In the genomic region with DNA sequence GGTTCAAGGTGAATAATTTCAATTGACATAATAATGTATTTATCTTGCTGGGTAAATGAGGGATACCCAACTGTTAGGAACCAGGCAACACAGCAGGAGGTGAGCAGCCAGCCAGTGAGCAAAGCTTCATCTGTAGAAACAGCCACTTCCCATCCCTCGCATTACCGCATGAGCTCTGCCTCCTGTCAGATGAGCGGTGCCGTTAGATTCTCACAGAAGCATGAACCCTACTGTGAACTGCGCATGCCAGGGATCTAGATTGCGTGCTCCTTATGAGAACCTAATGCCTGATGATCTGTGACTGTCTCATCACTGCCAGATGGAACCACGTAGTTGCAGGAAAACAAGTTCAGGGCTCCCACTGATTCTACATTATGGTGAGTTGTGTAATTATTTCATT, we compare ENCODE assay signal across 2 cellular contexts. TPM values are rescaled to one million over a fixed set of nuclear protein-coding genes. Genes with fewer than 3 reads are reported as not detected.
"Had no signal": no experiment of that assay in that cellular context is flagged by ENCODE, and none has a peak within 500 bp of the region (broad histone marks: within the 10 kb centered on the region; RNA-seq: fewer than 3 reads in every experiment).

No MANE protein-coding gene starts in this region.

RNA-seq across cellular contexts. Expression of gene USP6, which starts 9.1 kb away (rescaled TPM):
- total RNA-seq: dermis blood vessel endothelial cell, lung microvascular endothelial cell had no signal
